Comparison of ENCODE assay signal across 25 cellular contexts in genomic region chr3:79245295-79246138, GRCh38.
DNase-seq lines count a peak whose midpoint lies in the region; ATAC-seq lines count a peak whose summit lies in the region.
"Had no signal": no experiment of that assay in that cellular context is flagged by ENCODE, and none has a peak within 500 bp of the region (broad histone marks: within the 10 kb centered on the region; RNA-seq: fewer than 3 reads in every experiment).

No MANE protein-coding gene starts in this region.

- ATAC-seq in Right ventricle myocardium inferior: peak; percentile 48
- no peak for ATAC-seq in left cardiac atrium
- no peak for ATAC-seq in HG03135 (IDR thresholded peaks at IDR 0.05; ENCODE audit: unreplicated experiment)
- ATAC-seq in natural killer cell treated with Interleukin-12 subunit alpha and Interleukin-12 subunit beta and Interleukin-15 and Interleukin-18, amount 100 ng/mL, for 72 hours: no peak

- H3K27ac ChIP-seq in SK-N-MC: peak overlapping the region; percentile 50; the same call in 1 of the 2 replicates
- H3K27ac ChIP-seq in iPS-20b (ENCODE audit: low read length): peak overlapping the region; percentile 54
- H3K27ac ChIP-seq: HL-60 had no signal

- no peaks in the 10 kb centered on the region for H3K36me3 ChIP-seq in SK-N-MC (ENCODE audit: insufficient read depth, low read length)
- H3K36me3 ChIP-seq in iPS-20b (ENCODE audit: insufficient read depth, low read depth, low read length): no peaks in the 10 kb centered on the region
- no peaks in the 10 kb centered on the region for H3K36me3 ChIP-seq in skeletal muscle satellite cell (ENCODE audit: insufficient read depth, low read length)

- H3K4me1 Mint-ChIP-seq in natural killer cell treated with Interleukin-12 subunit alpha and Interleukin-12 subunit beta and Interleukin-15 and Interleukin-18, amount 100 ng/mL, for 72 hours (ENCODE audit: low read depth in 2 of 2): no peaks in the 10 kb centered on the region
- H3K4me1 Mint-ChIP-seq: B cell; CD4-positive, CD25-positive, alpha-beta regulatory T cell had no signal

- H3K4me1 ChIP-seq in iPS-20b (ENCODE audit: insufficient read depth, low read length) (peaks cover 30% of the 10 kb centered on the region; the same call in 1 of the 2 replicates), skeletal muscle satellite cell (ENCODE audit: control insufficient read depth, insufficient read depth, low read length) (peaks cover 32% of the 10 kb centered on the region)

- H3K4me3 ChIP-seq in SK-N-MC (no peak overlapping the region), iPS-20b (ENCODE audit: low read length) (peak overlapping the region; percentile 0; the same call in 1 of the 2 replicates), skeletal muscle satellite cell (ENCODE audit: low read length) (no peak overlapping the region)

- H3K36me3 Mint-ChIP-seq in natural killer cell treated with Interleukin-12 subunit alpha and Interleukin-12 subunit beta and Interleukin-15 and Interleukin-18, amount 100 ng/mL, for 72 hours: peaks cover 4% of the 10 kb centered on the region
- H3K36me3 Mint-ChIP-seq: CD4-positive, CD25-positive, alpha-beta regulatory T cell had no signal

- no peak overlapping the region for H3K4me3 Mint-ChIP-seq in natural killer cell treated with Interleukin-12 subunit alpha and Interleukin-12 subunit beta and Interleukin-15 and Interleukin-18, amount 100 ng/mL, for 72 hours
- H3K4me3 Mint-ChIP-seq: B cell; CD4-positive, CD25-positive, alpha-beta regulatory T cell had no signal

- H3K27ac Mint-ChIP-seq in natural killer cell treated with Interleukin-12 subunit alpha and Interleukin-12 subunit beta and Interleukin-15 and Interleukin-18, amount 100 ng/mL, for 72 hours: no peak overlapping the region
- H3K27ac Mint-ChIP-seq: B cell; CD4-positive, CD25-positive, alpha-beta regulatory T cell had no signal

- no peaks in the 10 kb centered on the region for H3K27me3 Mint-ChIP-seq in natural killer cell treated with Interleukin-12 subunit alpha and Interleukin-12 subunit beta and Interleukin-15 and Interleukin-18, amount 100 ng/mL, for 72 hours
- H3K27me3 Mint-ChIP-seq: B cell; CD4-positive, CD25-positive, alpha-beta regulatory T cell had no signal

- peaks cover 15% of the 10 kb centered on the region for H3K9me3 Mint-ChIP-seq in natural killer cell treated with Interleukin-12 subunit alpha and Interleukin-12 subunit beta and Interleukin-15 and Interleukin-18, amount 100 ng/mL, for 72 hours

- peak overlapping the region; percentile 23 for H3K4me2 ChIP-seq in skeletal muscle satellite cell (ENCODE audit: low read length)
- H3K4me2 ChIP-seq: SK-N-SH had no signal

- no peaks in the 10 kb centered on the region for H3K9me3 ChIP-seq in SK-N-MC (ENCODE audit: low read depth, low read length)
- H3K9me3 ChIP-seq in iPS-20b (ENCODE audit: insufficient read depth, low read depth, low read length): peaks cover 9% of the 10 kb centered on the region; the same call in 1 of the 2 replicates
- no peaks in the 10 kb centered on the region for H3K9me3 ChIP-seq in skeletal muscle satellite cell (replicated peaks; ENCODE audit: low read length)
- H3K9me3 ChIP-seq: SK-N-SH had no signal

- DNase-seq in Right ventricle myocardium inferior (ENCODE audit: missing footprints) (no peak), left cardiac atrium (no peak), SK-N-MC (ENCODE audit: low read depth, low spot score) (no peak), DMS79 (lab: John Stamatoyannopoulos, UW) (no peak)
- no peak for DNase-seq in natural killer cell treated with Interleukin-12 subunit alpha and Interleukin-12 subunit beta and Interleukin-15 and Interleukin-18, amount 100 ng/mL, for 72 hours (ENCODE audit: low spot score)
- DNase-seq: 8988T; CD4-positive, CD25-positive, alpha-beta regulatory T cell; COR-L47; DMS153; GF-D8; GOT3; Kasumi-1; MM.1S; NCI-H1092; NCI-H1436 treated with DMSO at 0.1 percent for 48 hours; NCI-H2029 treated with DMSO at 0.1 percent for 48 hours; NCI-H2171; NK-92 treated with Interleukin-12 subunit alpha and Interleukin-12 subunit beta, amount 100 ng/mL, for 24 hours; SHP77; SK-N-SH had no signal

- H3K9ac ChIP-seq in SK-N-MC (ENCODE audit: insufficient read length) (no peak overlapping the region), iPS-20b (ENCODE audit: low read depth, low read length) (no peak overlapping the region; the same call in 1 of the 2 replicates), skeletal muscle satellite cell (ENCODE audit: low read depth, low read length) (no peak overlapping the region)
- H3K9ac ChIP-seq: SK-N-SH had no signal

- intact Hi-C loops in Right ventricle myocardium inferior (cut with DNase I): no loop called here
- intact Hi-C loops in left cardiac atrium (cut with DNase I): no loop called here

- H3K27me3 ChIP-seq in iPS-20b (ENCODE audit: insufficient read depth, low read length): no peaks in the 10 kb centered on the region
- H3K27me3 ChIP-seq in skeletal muscle satellite cell (ENCODE audit: control insufficient read depth, insufficient read depth, low read length): no peaks in the 10 kb centered on the region
